In the genomic region with DNA sequence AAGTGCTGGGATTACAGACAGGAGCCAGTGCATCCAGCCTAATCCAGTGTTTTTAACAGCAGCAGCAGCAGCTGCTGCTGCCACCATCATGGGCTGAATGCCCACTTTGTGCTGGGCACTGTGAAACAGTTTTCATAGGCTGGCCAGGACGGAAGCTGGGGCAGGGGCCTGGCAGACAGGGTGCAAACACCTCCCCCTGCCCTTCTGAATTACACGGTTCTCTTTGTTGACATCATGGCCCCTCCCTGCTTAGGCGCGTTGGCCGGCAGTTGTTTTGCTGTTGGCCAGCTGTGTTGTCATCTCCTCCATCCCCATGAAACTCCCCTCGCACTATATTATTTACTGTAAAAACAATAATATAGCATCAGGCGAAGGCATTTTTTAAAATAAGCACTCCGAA, we compare ENCODE assay signal across 25 cellular contexts. TPM values are rescaled to one million over a fixed set of nuclear protein-coding genes. Genes with fewer than 3 reads are reported as not detected.
DNase-seq lines count a peak whose midpoint lies in the region; TF ChIP-seq lines count a peak whose summit lies in the region.
"Had no signal": no experiment of that assay in that cellular context is flagged by ENCODE, and none has a peak within 500 bp of the region (broad histone marks: within the 10 kb centered on the region; RNA-seq: fewer than 3 reads in every experiment).

No MANE protein-coding gene starts in this region.

- no peak overlapping the region for H3K4me2 ChIP-seq in neuronal stem cell (ENCODE audit: insufficient read depth, low read length, poor library complexity, severe bottlenecking)
- H3K4me2 ChIP-seq: KMS-11, SK-N-SH had no signal

- H3K18ac ChIP-seq in neuronal stem cell (ENCODE audit: low read length): no peak overlapping the region

- H3K36me3 ChIP-seq in neuronal stem cell (replicated peaks in 1 of 2; ENCODE audit: control insufficient read depth in 2 of 2, insufficient read depth in 2 of 2, low read length in 2 of 2): no peaks in the 10 kb centered on the region
- no peaks in the 10 kb centered on the region for H3K36me3 ChIP-seq in suprapubic skin
- H3K36me3 ChIP-seq: heart right ventricle, upper lobe of left lung had no signal

- H3K9ac ChIP-seq in neuronal stem cell (ENCODE audit: low read depth, low read length, poor library complexity): no peak overlapping the region
- H3K9ac ChIP-seq: KMS-11, SK-N-SH had no signal

- peak in 35 of 56 donors; percentile 7 to 74 (median 43) for DNase-seq in amygdala (lab: John Stamatoyannopoulos, UW)
- peak; percentile 62 to 70 for DNase-seq in hippocampal formation (lab: John Stamatoyannopoulos, UW)
- no peak for DNase-seq in neuronal stem cell (ENCODE audit: low spot score)
- peak; percentile 18 to 20 for DNase-seq in suprapubic skin (ENCODE audit: low spot score in 2 of 2)
- DNase-seq in SIG-M5 (lab: John Stamatoyannopoulos, UW): no peak
- DNase-seq in activated CD4-positive, alpha-beta memory T cell treated with anti-CD3 and anti-CD28 coated beads, Interleukin-2, amount 10 ng/mL, durations not matched to agents 7 days and 5 days: no peak
- DNase-seq in dedifferentiated amniotic fluid mesenchymal stem cell (ENCODE audit: extremely low spot score): no peak
- DNase-seq: activated CD4-positive, CD25-positive, alpha-beta regulatory T cell treated with anti-CD3 and anti-CD28 coated beads, Interleukin-2, amount 50 U/mL, for 72 hours; activated CD8-positive, alpha-beta T cell treated with anti-CD3 and anti-CD28 coated beads for 36 hours; cerebellar nuclear complex; DND-41; heart right ventricle; left cardiac atrium; mesenchymal stem cell; naive B cell; NCI-H1436; NCI-H2081 treated with DMSO at 0.1 percent for 48 hours; OCI-M1; retina; SK-N-SH; upper lobe of left lung had no signal

- H2AFZ ChIP-seq in neuronal stem cell (ENCODE audit: low read length): no peak overlapping the region

- TF ChIP-seq CTCF in suprapubic skin (IDR thresholded peaks at IDR 0.05): no peak

- no CpG with 5 or more reads among the region's 8 CpGs for WGBS in neuronal stem cell (ENCODE audit: extremely low coverage in 2 of 2, insufficient read length in 2 of 2, insufficient replicate concordance in 1 of 2), 2 donors
- 75% methylated on average over 8 of the region's 8 CpGs for WGBS in suprapubic skin

- no peak overlapping the region for H4K8ac ChIP-seq in neuronal stem cell (ENCODE audit: low read depth, low read length)

- peak overlapping the region; percentile 32 for H2BK15ac ChIP-seq in neuronal stem cell (ENCODE audit: low read length)

- peaks cover 13 to 19% of the 10 kb centered on the region in 2 donors for H3K4me1 ChIP-seq in neuronal stem cell (ENCODE audit: control insufficient read depth in 2 of 2, insufficient read depth in 1 of 2, low read depth in 1 of 2, low read length in 2 of 2)
- peaks cover 11% of the 10 kb centered on the region for H3K4me1 ChIP-seq in suprapubic skin

- H2BK12ac ChIP-seq in neuronal stem cell (ENCODE audit: low read length): no peak overlapping the region

- no peak overlapping the region for H3K27ac ChIP-seq in neuronal stem cell (replicated peaks; ENCODE audit: low read length)
- H3K27ac ChIP-seq in suprapubic skin: no peak overlapping the region
- H3K27ac ChIP-seq: epithelial cell of prostate, heart right ventricle, KMS-11, upper lobe of left lung had no signal

- H3K9me3 Mint-ChIP-seq in activated CD4-positive, alpha-beta memory T cell treated with anti-CD3 and anti-CD28 coated beads, Interleukin-2, amount 10 ng/mL, durations not matched to agents 7 days and 5 days: no peaks in the 10 kb centered on the region
- H3K9me3 Mint-ChIP-seq: activated CD8-positive, alpha-beta T cell treated with anti-CD3 and anti-CD28 coated beads for 36 hours; activated T-helper 2 cell treated with anti-CD3 and anti-CD28 coated beads, Interferon-gamma antibody, Interleukin-2, Interleukin-4, amounts not matched to agents 10 μg/mL and 5 μg/mL and 100 μg/mL, durations not matched to agents 14 hours and 24 hours and 36 hours; naive B cell; T-helper 1 cell treated with Interleukin-12 subunit alpha and Interleukin-12 subunit beta and Interleukin-4 antibody, amounts not matched to agents 30 μg/mL and 1 μg/mL, for 36 hours had no signal

- no peak overlapping the region for H3K27ac Mint-ChIP-seq in activated CD4-positive, alpha-beta memory T cell treated with anti-CD3 and anti-CD28 coated beads, Interleukin-2, amount 10 ng/mL, durations not matched to agents 7 days and 5 days
- H3K27ac Mint-ChIP-seq: activated CD8-positive, alpha-beta T cell treated with anti-CD3 and anti-CD28 coated beads for 36 hours; activated T-helper 2 cell treated with anti-CD3 and anti-CD28 coated beads, Interferon-gamma antibody, Interleukin-2, Interleukin-4, amounts not matched to agents 10 μg/mL and 5 μg/mL and 100 μg/mL, durations not matched to agents 14 hours and 24 hours and 36 hours; naive B cell; T-helper 1 cell treated with Interleukin-12 subunit alpha and Interleukin-12 subunit beta and Interleukin-4 antibody, amounts not matched to agents 30 μg/mL and 1 μg/mL, for 36 hours had no signal

- H3K4ac ChIP-seq in neuronal stem cell (ENCODE audit: low read length): no peak overlapping the region

- no peak overlapping the region for H3K4me3 ChIP-seq in neuronal stem cell (ENCODE audit: low read length in 2 of 2)
- H3K4me3 ChIP-seq in suprapubic skin: no peak overlapping the region
- H3K4me3 ChIP-seq: heart right ventricle, upper lobe of left lung had no signal

- H3K79me1 ChIP-seq in neuronal stem cell (ENCODE audit: low read depth, low read length): no peaks in the 10 kb centered on the region

- peaks cover 49% of the 10 kb centered on the region for H3K27me3 Mint-ChIP-seq in activated CD4-positive, alpha-beta memory T cell treated with anti-CD3 and anti-CD28 coated beads, Interleukin-2, amount 10 ng/mL, durations not matched to agents 7 days and 5 days

- no peak for TF ChIP-seq EP300 in suprapubic skin (IDR thresholded peaks at IDR 0.05)

- no peak overlapping the region for H3K4me3 Mint-ChIP-seq in activated CD4-positive, alpha-beta memory T cell treated with anti-CD3 and anti-CD28 coated beads, Interleukin-2, amount 10 ng/mL, durations not matched to agents 7 days and 5 days
- H3K4me3 Mint-ChIP-seq: activated CD8-positive, alpha-beta T cell treated with anti-CD3 and anti-CD28 coated beads for 36 hours; naive B cell; T-helper 1 cell treated with Interleukin-12 subunit alpha and Interleukin-12 subunit beta and Interleukin-4 antibody, amounts not matched to agents 30 μg/mL and 1 μg/mL, for 36 hours had no signal

- H3K14ac ChIP-seq in neuronal stem cell (ENCODE audit: low read length): no peak overlapping the region

- H3K36me3 Mint-ChIP-seq in activated CD4-positive, alpha-beta memory T cell treated with anti-CD3 and anti-CD28 coated beads, Interleukin-2, amount 10 ng/mL, durations not matched to agents 7 days and 5 days (ENCODE audit: low read depth): no peaks in the 10 kb centered on the region
- H3K36me3 Mint-ChIP-seq: naive B cell had no signal

- no peak overlapping the region for H2BK120ac ChIP-seq in neuronal stem cell (ENCODE audit: low read depth, low read length)

- no peak overlapping the region for H2BK5ac ChIP-seq in neuronal stem cell (ENCODE audit: low read length)

- no peak overlapping the region for H2AK5ac ChIP-seq in neuronal stem cell (ENCODE audit: low read depth, low read length)

- H3K27me3 ChIP-seq in neuronal stem cell (ENCODE audit: control insufficient read depth in 3 of 3, insufficient read depth in 3 of 3, low read depth in 1 of 3, low read length in 3 of 3) (peaks cover 0 to 5% (median 0%) of the 10 kb centered on the region in 3 experiments), suprapubic skin (no peaks in the 10 kb centered on the region)
- H3K27me3 ChIP-seq: upper lobe of left lung had no signal

- no peak for TF ChIP-seq POLR2A in suprapubic skin (IDR thresholded peaks at IDR 0.05)

- POLR2A ChIA-PET in activated CD4-positive, alpha-beta memory T cell treated with anti-CD3 and anti-CD28 coated beads, Interleukin-2, amount 10 ng/mL, durations not matched to agents 7 days and 5 days (lab: Charles Lee): no interaction called here

- H4K91ac ChIP-seq in neuronal stem cell (ENCODE audit: low read depth, low read length, poor library complexity): no peak overlapping the region

- H3K23ac ChIP-seq in neuronal stem cell (ENCODE audit: low read depth, low read length, poor library complexity): no peak overlapping the region

- H3K9me3 ChIP-seq in neuronal stem cell (replicated peaks in 1 of 2; ENCODE audit: control insufficient read depth in 2 of 2, insufficient read depth in 1 of 2, low read depth in 1 of 2, low read length in 2 of 2) (no peaks in the 10 kb centered on the region), suprapubic skin (no peaks in the 10 kb centered on the region)
- H3K9me3 ChIP-seq: SK-N-SH, upper lobe of left lung had no signal

- CTCF ChIA-PET in activated CD4-positive, alpha-beta memory T cell treated with anti-CD3 and anti-CD28 coated beads, Interleukin-2, amount 10 ng/mL, durations not matched to agents 7 days and 5 days (lab: Charles Lee): no interaction called here

- no peaks in the 10 kb centered on the region for H3K4me1 Mint-ChIP-seq in activated CD4-positive, alpha-beta memory T cell treated with anti-CD3 and anti-CD28 coated beads, Interleukin-2, amount 10 ng/mL, durations not matched to agents 7 days and 5 days
- H3K4me1 Mint-ChIP-seq: naive B cell had no signal

RNA-seq across cellular contexts. Expression of gene PTPRU, which starts 33.0 kb away (rescaled TPM):
- 25.9 TPM for polyA plus RNA-seq in neuronal stem cell (2013, experiment 1 of 2)
- polyA plus RNA-seq in neuronal stem cell (2013, experiment 2 of 2): 26.2 TPM
- 10 to 100 TPM; 15.0 to 46.7 (median 29.0) TPM for total RNA-seq in suprapubic skin
- total RNA-seq in activated CD4-positive, alpha-beta memory T cell treated with anti-CD3 and anti-CD28 coated beads, Interleukin-2, amount 10 ng/mL, durations not matched to agents 7 days and 5 days: under 1 TPM; 0.13 to 0.68 TPM

RNA-seq across cellular contexts. Expression of gene MECR, which starts 38.6 kb away (rescaled TPM):
- polyA plus RNA-seq in neuronal stem cell (2013, experiment 1 of 2): 19.8 TPM
- polyA plus RNA-seq in neuronal stem cell (2013, experiment 2 of 2): 19.0 TPM
- 10 to 100 TPM; 23.1 to 39.3 (median 33.6) TPM for total RNA-seq in suprapubic skin
- 10 to 100 TPM; 13.9 to 17.6 TPM for total RNA-seq in activated CD4-positive, alpha-beta memory T cell treated with anti-CD3 and anti-CD28 coated beads, Interleukin-2, amount 10 ng/mL, durations not matched to agents 7 days and 5 days

Comparison
In these comparisons a context has a peak if more than half of its experiments do, and no peak if none do; other contexts are left out.
1. DNase-seq: peak in amygdala (35 of 56), hippocampal formation (2 of 2) and suprapubic skin (2 of 2); none in neuronal stem cell (single experiment), SIG-M5 (single experiment), activated CD4-positive, alpha-beta memory T cell treated with anti-CD3 and anti-CD28 coated beads, Interleukin-2, amount 10 ng/mL, durations not matched to agents 7 days and 5 days (single experiment) and dedifferentiated amniotic fluid mesenchymal stem cell (single experiment).
2. RNA of gene PTPRU, which starts 33.0 kb away (total RNA-seq): 15.0 to 46.7 TPM in suprapubic skin; 0.13 to 0.68 TPM in activated CD4-positive, alpha-beta memory T cell treated with anti-CD3 and anti-CD28 coated beads, Interleukin-2, amount 10 ng/mL, durations not matched to agents 7 days and 5 days; every median in the first group is over 4 times any median in the second.